ENCODE assay signal across 8 cellular contexts in genomic region chr2:148720501-148720998, GRCh38.
DNase-seq lines count a peak whose midpoint lies in the region; ATAC-seq and TF ChIP-seq lines count a peak whose summit lies in the region.

No MANE protein-coding gene starts in this region.

- H3K36me3 ChIP-seq in right atrium auricular region (no peaks in the 10 kb centered on the region), mucosa of descending colon (ENCODE audit: low read depth) (no peaks in the 10 kb centered on the region), Karpas-422 (ENCODE audit: insufficient read depth, low read length) (no peaks in the 10 kb centered on the region), thyroid gland (no peaks in the 10 kb centered on the region)

- no peaks in the 10 kb centered on the region for H4K20me1 ChIP-seq in Karpas-422 (ENCODE audit: insufficient read depth, low read depth, low read length)

- H3K9ac ChIP-seq in Karpas-422 (ENCODE audit: low read length): no peak overlapping the region

- 69 to 81% methylated on average over 17 to 20 of the region's 20 CpGs for WGBS in thyroid gland, 2 donors

- in situ Hi-C loops in astrocyte of the spinal cord (cut with HindIII; ENCODE audit: low sequenced_read_pairs): no loop called here

- DNase-seq in Right ventricle myocardium superior (peak; percentile 39), right atrium auricular region (ENCODE audit: low spot score) (no peak), astrocyte of the spinal cord (ENCODE audit: low read depth, low spot score) (peak; percentile 23), mucosa of descending colon (peak in 1 of 3 donors; percentile 17), Karpas-422 (no peak), thyroid gland (no peak)
- DNase-seq in stimulated activated naive CD4-positive, alpha-beta T cell treated with Interleukin-2 at 50 U/mL for 16 hours (lab: John Stamatoyannopoulos, UW): no peak

- TF ChIP-seq CTCF in right atrium auricular region (IDR thresholded peaks at IDR 0.05) (no peak), astrocyte of the spinal cord (IDR thresholded peaks at IDR 0.05; ENCODE audit: low read depth, low read length) (no peak), mucosa of descending colon (IDR thresholded peaks at IDR 0.05) (no peak), thyroid gland (IDR thresholded peaks at IDR 0.05) (no peak)

- H2AFZ ChIP-seq in Karpas-422 (ENCODE audit: low read length): no peak overlapping the region

- H3K4me3 ChIP-seq in right atrium auricular region (peak overlapping the region in 1 of 2 donors; percentile 22), astrocyte of the spinal cord (ENCODE audit: low read depth, low read length) (no peak overlapping the region), mucosa of descending colon (no peak overlapping the region), Karpas-422 (ENCODE audit: low read length) (no peak overlapping the region), thyroid gland (replicated peaks in 1 of 3) (no peak overlapping the region)

- H3K27ac ChIP-seq in right atrium auricular region: peak overlapping the region in 1 of 2 donors; percentile 8
- H3K27ac ChIP-seq in Karpas-422 (ENCODE audit: low read length): no peak overlapping the region
- H3K27ac ChIP-seq in thyroid gland: no peak overlapping the region

- H3K4me1 ChIP-seq in right atrium auricular region (peaks cover 0 to 20% of the 10 kb centered on the region in 2 donors), mucosa of descending colon (ENCODE audit: low read depth) (peaks cover 9% of the 10 kb centered on the region), Karpas-422 (ENCODE audit: low read length) (peaks cover 49% of the 10 kb centered on the region), thyroid gland (peaks cover 15 to 19% of the 10 kb centered on the region in 2 donors)

- H3K27me3 ChIP-seq in right atrium auricular region (no peaks in the 10 kb centered on the region), Karpas-422 (ENCODE audit: low read length) (no peaks in the 10 kb centered on the region), thyroid gland (no peaks in the 10 kb centered on the region)

- no peak overlapping the region for H3K4me2 ChIP-seq in Karpas-422 (ENCODE audit: low read depth, low read length, poor library complexity, severe bottlenecking)

- H3K79me2 ChIP-seq in Karpas-422 (ENCODE audit: low read length): peaks cover 99% of the 10 kb centered on the region

- intact Hi-C loops in Right ventricle myocardium superior (cut with DNase I) (no loop called here), mucosa of descending colon (cut with DNase I, micrococcal nuclease) (no loop called here), thyroid gland (cut with DNase I) (no loop called here)

- H3K9me2 ChIP-seq in Karpas-422 (replicated peaks; ENCODE audit: insufficient read depth, low read length): no peaks in the 10 kb centered on the region

- H3K9me3 ChIP-seq in right atrium auricular region (no peaks in the 10 kb centered on the region), mucosa of descending colon (no peaks in the 10 kb centered on the region), Karpas-422 (ENCODE audit: low read length) (no peaks in the 10 kb centered on the region), thyroid gland (no peaks in the 10 kb centered on the region)

- ATAC-seq in Right ventricle myocardium superior (ENCODE audit: poor library complexity) (peak; percentile 77), mucosa of descending colon (peak; percentile 44), HG03095 (IDR thresholded peaks at IDR 0.05; ENCODE audit: unreplicated experiment) (no peak)

- TF ChIP-seq POLR2A in thyroid gland (IDR thresholded peaks at IDR 0.05): no peak

Comparison
In these comparisons a context has a peak if more than half of its experiments do, and no peak if none do; other contexts are left out.
1. DNase-seq: peak in Right ventricle myocardium superior (single experiment) and astrocyte of the spinal cord (single experiment); none in right atrium auricular region (single experiment), Karpas-422 (single experiment), stimulated activated naive CD4-positive, alpha-beta T cell treated with Interleukin-2 at 50 U/mL for 16 hours (single experiment) and thyroid gland (0 of 2).